21 cellular contexts compared by ENCODE assay signal in the genomic region with DNA sequence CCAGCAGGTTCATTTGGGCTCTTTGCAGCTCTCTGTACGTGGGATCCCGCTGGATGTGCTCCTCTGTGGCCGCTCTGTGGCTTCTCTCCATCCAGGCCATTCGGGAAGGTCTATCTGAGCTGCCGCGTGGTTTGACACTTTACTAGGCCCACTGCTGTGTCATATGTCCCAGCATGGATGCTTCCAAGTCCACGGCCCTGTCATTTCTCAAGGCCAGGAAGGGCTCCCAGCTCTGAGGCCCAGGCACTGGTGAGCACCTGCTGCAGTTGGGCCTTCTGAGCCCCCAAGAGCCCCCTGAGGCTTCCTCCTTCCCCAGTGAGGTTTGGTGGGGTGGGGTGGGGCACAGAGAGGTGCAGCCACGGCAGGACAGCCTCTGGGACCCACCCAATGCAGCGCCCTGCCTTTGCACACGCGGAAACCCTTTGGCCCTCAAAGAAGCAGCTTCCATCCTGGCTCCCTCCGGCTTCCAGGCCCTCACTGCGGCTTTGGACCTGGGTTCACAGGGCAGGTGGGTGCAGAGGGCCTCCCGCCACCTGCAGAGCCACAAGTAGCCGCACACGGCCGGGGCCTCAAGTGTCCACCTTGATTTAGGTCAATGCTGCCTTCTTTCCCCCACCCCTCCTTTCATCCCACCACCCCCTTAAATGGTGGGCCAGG. TPM values are rescaled to one million over a fixed set of nuclear protein-coding genes. Genes with fewer than 3 reads are reported as not detected.
"Had no signal": no experiment of that assay in that cellular context is flagged by ENCODE, and none has a peak within 500 bp of the region (broad histone marks: within the 10 kb centered on the region; RNA-seq: fewer than 3 reads in every experiment).

No MANE protein-coding gene starts in this region.

- H3K4me1 ChIP-seq: esophagus squamous epithelium, gastroesophageal sphincter, suprapubic skin, thyroid gland had no signal

- H3K27ac ChIP-seq: esophagus squamous epithelium, gastroesophageal sphincter, neutrophil, suprapubic skin, thyroid gland had no signal

- H3K36me3 Mint-ChIP-seq: immature natural killer cell; memory B cell; natural killer cell treated with Interleukin-12 subunit alpha and Interleukin-12 subunit beta and Interleukin-15 and Interleukin-18, amount 100 ng/mL, for 72 hours; type B pancreatic cell had no signal

- ATAC-seq: effector memory CD8-positive, alpha-beta T cell; gastroesophageal sphincter; natural killer cell treated with Interleukin-12 subunit alpha and Interleukin-12 subunit beta and Interleukin-15 and Interleukin-18, amount 100 ng/mL, for 72 hours; right cardiac atrium had no signal

- H3K9me3 ChIP-seq: esophagus squamous epithelium, gastroesophageal sphincter, neutrophil, suprapubic skin, thyroid gland had no signal

- H3K27me3 ChIP-seq: thyroid gland had no signal

- H3K27ac Mint-ChIP-seq: dendritic cell treated with granulocyte-macrophage colony-stimulating factor and Interleukin-4, amounts not matched to agents 40 ng/mL and 50 ng/mL, for 4 days; effector memory CD8-positive, alpha-beta T cell; immature natural killer cell; memory B cell; natural killer cell treated with Interleukin-12 subunit alpha and Interleukin-12 subunit beta and Interleukin-15 and Interleukin-18, amount 100 ng/mL, for 72 hours; type B pancreatic cell had no signal

- H3K36me3 ChIP-seq: esophagus squamous epithelium, gastroesophageal sphincter, neutrophil, suprapubic skin, thyroid gland had no signal

- H3K4me3 ChIP-seq: esophagus squamous epithelium, gastroesophageal sphincter, suprapubic skin, thyroid gland had no signal

- H3K4me1 Mint-ChIP-seq: immature natural killer cell, memory B cell had no signal

- H3K4me3 Mint-ChIP-seq: dendritic cell treated with granulocyte-macrophage colony-stimulating factor and Interleukin-4, amounts not matched to agents 40 ng/mL and 50 ng/mL, for 4 days; effector memory CD8-positive, alpha-beta T cell; immature natural killer cell; memory B cell; natural killer cell treated with Interleukin-12 subunit alpha and Interleukin-12 subunit beta and Interleukin-15 and Interleukin-18, amount 100 ng/mL, for 72 hours; type B pancreatic cell had no signal

- H3K9me3 Mint-ChIP-seq: dendritic cell treated with granulocyte-macrophage colony-stimulating factor and Interleukin-4, amounts not matched to agents 40 ng/mL and 50 ng/mL, for 4 days; effector memory CD8-positive, alpha-beta T cell; immature natural killer cell; memory B cell; natural killer cell treated with Interleukin-12 subunit alpha and Interleukin-12 subunit beta and Interleukin-15 and Interleukin-18, amount 100 ng/mL, for 72 hours; type B pancreatic cell had no signal

- DNase-seq: effector memory CD8-positive, alpha-beta T cell; esophagus squamous epithelium; foreskin fibroblast; immature natural killer cell; midbrain; small intestine; stimulated activated CD4-positive, alpha-beta T cell treated with anti-CD3 and anti-CD28 coated beads, Interleukin-12 subunit alpha, Interleukin-12 subunit beta, amount 100 ng/mL, for 4 hours; stimulated activated naive CD8-positive, alpha-beta T cell treated with anti-CD3 and anti-CD28 coated beads, Interleukin-15, Interleukin-2, amounts not matched to agents 100 U/mL and 50 U/mL, for 24 hours; thyroid gland had no signal

RNA-seq across cellular contexts. Expression of gene FGF3, which starts 44.5 kb away (rescaled TPM):
- total RNA-seq: epithelial cell of proximal tubule; esophagus squamous epithelium; gastroesophageal sphincter; kidney epithelial cell; lower leg skin; natural killer cell treated with Interleukin-12 subunit alpha and Interleukin-12 subunit beta and Interleukin-15 and Interleukin-18, amount 100 ng/mL, for 72 hours; osteoblast; right cardiac atrium; suprapubic skin; thyroid gland had no signal
- polyA plus RNA-seq: immature natural killer cell, right cardiac atrium, small intestine had no signal
